Comparison of ENCODE assay signal across 8 cellular contexts in genomic region chr14:55272415-55272786, GRCh38. TPM values are rescaled to one million over a fixed set of nuclear protein-coding genes. Genes with fewer than 3 reads are reported as not detected.
DNase-seq lines count a peak whose midpoint lies in the region; ATAC-seq and TF ChIP-seq lines count a peak whose summit lies in the region.

No MANE protein-coding gene starts in this region.

- H3K9me3 Mint-ChIP-seq in natural killer cell, result no peaks in the 10 kb centered on the region

- peak overlapping the region; percentile 90 to 94 for H3K27ac Mint-ChIP-seq in natural killer cell

- no peak for TF ChIP-seq CTCF in AG10803 (conservative IDR thresholded peaks at IDR 0.05; ENCODE audit: low read length)
- TF ChIP-seq CTCF in Loucy (conservative IDR thresholded peaks at IDR 0.05; ENCODE audit: low read length), result no peak
- peak in 1 of 56 donors; percentile 2 for TF ChIP-seq CTCF in dorsolateral prefrontal cortex (IDR thresholded peaks at IDR 0.05 in 54 of 56, conservative IDR thresholded peaks at IDR 0.05 in 2 of 56; ENCODE audit: low read depth in 1 of 56, partially characterized antibody in 56 of 56)
- no peak for TF ChIP-seq CTCF in natural killer cell (IDR thresholded peaks at IDR 0.05)

- H4K20me1 ChIP-seq in Loucy (ENCODE audit: insufficient read depth, low read length, poor library complexity, severe bottlenecking), result peaks cover 39% of the 10 kb centered on the region

- H3K4me1 ChIP-seq in Loucy (ENCODE audit: insufficient read depth, low read length, poor library complexity, severe bottlenecking), result peaks cover 53% of the 10 kb centered on the region

- peak overlapping the region; percentile 89 for H3K9ac ChIP-seq in Loucy (ENCODE audit: low read depth, low read length, poor library complexity, severe bottlenecking)

- peaks cover 47 to 52% of the 10 kb centered on the region in 2 donors for H3K4me1 Mint-ChIP-seq in natural killer cell

- H3K27me3 ChIP-seq in Loucy (ENCODE audit: insufficient read depth, low read length, poor library complexity, severe bottlenecking), result no peaks in the 10 kb centered on the region
- H3K27me3 ChIP-seq in dorsolateral prefrontal cortex, result no peaks in the 10 kb centered on the region

- DNase-seq in AG10803 (ENCODE audit: low read depth), result no peak
- DNase-seq in dorsolateral prefrontal cortex, result no peak
- no peak for DNase-seq in natural killer cell
- DNase-seq in AML-193 (lab: John Stamatoyannopoulos, UW), result no peak
- DNase-seq in SHP77 (lab: John Stamatoyannopoulos, UW), result no peak
- no peak for DNase-seq in HUDEP-2 (lab: John Stamatoyannopoulos, UW; ENCODE audit: unreplicated experiment in 76 of 76)
- DNase-seq in GM19238 (ENCODE audit: insufficient read length, low spot score), result no peak

- H3K9me2 ChIP-seq in Loucy (replicated peaks; ENCODE audit: low read depth, low read length), result no peaks in the 10 kb centered on the region

- H3K4me3 ChIP-seq in AG10803 (ENCODE audit: low read length) (peak overlapping the region; percentile 98), Loucy (ENCODE audit: low read length, poor library complexity, severe bottlenecking) (peak overlapping the region; percentile 85), dorsolateral prefrontal cortex (peak overlapping the region; percentile 67 to 99 (median 93))

- no peak for ATAC-seq in natural killer cell

- no peaks in the 10 kb centered on the region for H3K36me3 Mint-ChIP-seq in natural killer cell

- peak overlapping the region in 47 of 59 donors; percentile 14 to 96 (median 86) for H3K27ac ChIP-seq in dorsolateral prefrontal cortex

- H3K4me3 Mint-ChIP-seq in natural killer cell, result peak overlapping the region; percentile 92

- H3F3A ChIP-seq in Loucy (ENCODE audit: low read depth), result peaks cover 7% of the 10 kb centered on the region

- H2AFZ ChIP-seq in Loucy (ENCODE audit: low read length), result no peak overlapping the region

- intact Hi-C loops in dorsolateral prefrontal cortex (cut with DNase I) (loop anchor here (5.0 kb wide), 2 partner anchors 140 to 1305 kb away; partner anchors contain the start of genes ATG14 (in 2 of the 2) and TMEM260 (in 1 of the 2)), natural killer cell (cut with micrococcal nuclease) (loop anchor here (2.0 to 10.0 kb wide), 2 partner anchors 32 to 218 kb away; partner anchors contain the start of gene MAPK1IP1L)

- H3K4me2 ChIP-seq in Loucy (ENCODE audit: low read depth, low read length, poor library complexity, severe bottlenecking), result peak overlapping the region; percentile 85

- no peaks in the 10 kb centered on the region for H3K36me3 ChIP-seq in Loucy (ENCODE audit: insufficient read depth, low read length)

- H3K79me2 ChIP-seq in Loucy (ENCODE audit: insufficient read depth, low read length), result peaks cover 59% of the 10 kb centered on the region

- no peaks in the 10 kb centered on the region for H3K9me3 ChIP-seq in Loucy (ENCODE audit: insufficient read depth, low read depth, low read length)

- no peaks in the 10 kb centered on the region for H3K27me3 Mint-ChIP-seq in natural killer cell (ENCODE audit: low read depth in 2 of 2)

RNA-seq across cellular contexts. Expression of gene FBXO34, which starts 1.2 kb away (rescaled TPM):
- 10 to 100 TPM; 21.6 to 85.6 (median 58.1) TPM for total RNA-seq in dorsolateral prefrontal cortex
- 10 to 100 TPM; 34.7 to 39.3 (median 36.6) TPM for total RNA-seq in natural killer cell
